18 cellular contexts compared by ENCODE assay signal in the genomic region with DNA sequence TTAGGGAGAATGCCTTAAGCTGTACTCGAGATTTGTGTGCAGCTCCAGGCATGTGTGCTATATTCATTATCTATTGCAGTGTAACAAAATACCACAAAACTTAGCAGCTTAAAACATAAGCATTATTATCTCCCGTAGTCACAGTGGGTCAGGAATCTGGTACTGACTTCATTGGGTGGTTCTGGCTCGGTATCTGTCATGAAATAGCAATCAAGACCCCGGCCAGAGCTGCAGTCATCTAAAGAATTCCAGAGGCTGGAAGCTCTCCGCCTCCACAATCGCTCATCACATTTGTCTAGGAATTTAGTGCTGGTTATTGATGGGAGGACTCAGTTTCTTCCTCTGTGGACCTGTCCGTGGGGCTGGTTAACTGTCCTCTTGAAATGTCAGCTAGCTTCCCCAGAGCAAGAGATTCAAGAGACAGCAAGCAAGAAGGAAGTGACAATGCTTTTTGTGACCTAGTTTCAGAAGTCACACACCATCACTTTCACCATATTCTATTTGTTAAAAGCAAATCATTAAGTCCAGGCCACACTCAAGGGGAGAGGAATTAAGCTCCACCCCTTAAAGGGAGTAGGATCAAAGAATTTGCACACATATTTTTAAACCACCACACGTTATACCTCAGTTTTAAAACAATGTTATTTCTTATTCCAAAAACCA.
A peak's percentile ranks its signal among the peaks of the same experiment; 100 is the strongest.
DNase-seq lines count a peak whose midpoint lies in the region; ATAC-seq and TF ChIP-seq lines count a peak whose summit lies in the region.
"Had no signal": no experiment of that assay in that cellular context is flagged by ENCODE, and none has a peak within 500 bp of the region (broad histone marks: within the 10 kb centered on the region; RNA-seq: fewer than 3 reads in every experiment).

No MANE protein-coding gene starts in this region.

- DNase-seq in cardiac muscle cell (ENCODE audit: low read depth in 1 of 2, low spot score in 1 of 2): no peak
- no peak for DNase-seq in left cardiac atrium
- peak; percentile 55 for DNase-seq in brain microvascular endothelial cell
- DNase-seq in osteoblast (ENCODE audit: insufficient read length, low spot score, missing footprints): no peak
- DNase-seq in colonic mucosa: no peak
- DNase-seq: COR-L47, H7, Kasumi-1, NCI-H1417, NCI-H2029, NCI-H2171 treated with DMSO at 0.1 percent for 48 hours, Peyer's patch, SHP77 treated with DMSO at 0.1 percent for 48 hours had no signal

- no peaks in the 10 kb centered on the region for H3K9me3 ChIP-seq in cardiac muscle cell (ENCODE audit: low read depth)
- H3K9me3 ChIP-seq in osteoblast (ENCODE audit: low read depth, low read length): no peaks in the 10 kb centered on the region
- no peaks in the 10 kb centered on the region for H3K9me3 ChIP-seq in colonic mucosa
- H3K9me3 ChIP-seq: Peyer's patch had no signal

- H3K36me3 ChIP-seq in cardiac muscle cell: no peaks in the 10 kb centered on the region
- peaks cover 23% of the 10 kb centered on the region for H3K36me3 ChIP-seq in brain microvascular endothelial cell (replicated peaks)
- no peaks in the 10 kb centered on the region for H3K36me3 ChIP-seq in osteoblast (ENCODE audit: insufficient read depth, low read length)
- no peaks in the 10 kb centered on the region for H3K36me3 ChIP-seq in colonic mucosa
- H3K36me3 ChIP-seq: Peyer's patch had no signal

- H4K20me1 ChIP-seq in osteoblast (ENCODE audit: insufficient read depth, low read length): no peaks in the 10 kb centered on the region

- in situ Hi-C loops in brain microvascular endothelial cell (cut with HindIII; ENCODE audit: low pct_ligation_motif_present, low sequenced_read_pairs): no loop called here

- no peak overlapping the region for H3K4me2 ChIP-seq in osteoblast (ENCODE audit: insufficient read depth, low read length)

- intact Hi-C loops in left cardiac atrium (cut with DNase I) (loop anchor here in 1 of 2 donors (2.0 kb wide), 1 partner anchor 160 kb away; a partner anchor contains a TSS), colonic mucosa (cut with DNase I) (no loop called here)

- no peaks in the 10 kb centered on the region for H3K27me3 ChIP-seq in cardiac muscle cell
- H3K27me3 ChIP-seq in brain microvascular endothelial cell (replicated peaks): no peaks in the 10 kb centered on the region
- H3K27me3 ChIP-seq in osteoblast (ENCODE audit: insufficient read depth, low read length): no peaks in the 10 kb centered on the region
- no peaks in the 10 kb centered on the region for H3K27me3 ChIP-seq in colonic mucosa
- H3K27me3 ChIP-seq: Peyer's patch had no signal

- H3K4me3 ChIP-seq in cardiac muscle cell: no peak overlapping the region
- H3K4me3 ChIP-seq in brain microvascular endothelial cell (ENCODE audit: low read depth, low read length): no peak overlapping the region
- no peak overlapping the region for H3K4me3 ChIP-seq in osteoblast (ENCODE audit: insufficient read depth, low read length)
- no peak overlapping the region for H3K4me3 ChIP-seq in colonic mucosa
- H3K4me3 ChIP-seq: Peyer's patch had no signal

- ATAC-seq in left cardiac atrium (no peak), GM18867 (IDR thresholded peaks at IDR 0.05; ENCODE audit: unreplicated experiment) (peak; percentile 51), HG03469 (IDR thresholded peaks at IDR 0.05; ENCODE audit: unreplicated experiment) (no peak), GM19463 (IDR thresholded peaks at IDR 0.05; ENCODE audit: unreplicated experiment) (no peak)

- H3K27ac ChIP-seq in cardiac muscle cell: peak overlapping the region; percentile 89
- H3K27ac ChIP-seq in brain microvascular endothelial cell: peak overlapping the region; percentile 75
- peak overlapping the region; percentile 48 for H3K27ac ChIP-seq in osteoblast (ENCODE audit: low read depth, low read length)
- H3K27ac ChIP-seq in colonic mucosa: no peak overlapping the region
- H3K27ac ChIP-seq: 22Rv1, C4-2B, Peyer's patch had no signal

- H3K79me2 ChIP-seq in osteoblast (ENCODE audit: insufficient read depth, low read length): no peaks in the 10 kb centered on the region

- no peak overlapping the region for H3K9ac ChIP-seq in colonic mucosa (ENCODE audit: low read depth in 2 of 2, low read length in 2 of 2)

- H3K4me1 ChIP-seq in cardiac muscle cell (ENCODE audit: low read depth): peaks cover 36% of the 10 kb centered on the region
- H3K4me1 ChIP-seq in osteoblast (ENCODE audit: insufficient read depth, low read length): peaks cover 29% of the 10 kb centered on the region
- H3K4me1 ChIP-seq in colonic mucosa: no peaks in the 10 kb centered on the region
- H3K4me1 ChIP-seq: Peyer's patch had no signal

- H2AFZ ChIP-seq in osteoblast (ENCODE audit: low read length): no peak overlapping the region

- TF ChIP-seq CTCF in cardiac muscle cell (IDR thresholded peaks at IDR 0.05; ENCODE audit: low read depth, low read length) (no peak), brain microvascular endothelial cell (IDR thresholded peaks at IDR 0.05; ENCODE audit: low read depth, low read length, missing control alignments) (no peak), osteoblast (IDR thresholded peaks at IDR 0.05; ENCODE audit: extremely low read depth, low read depth, low read length) (no peak), colonic mucosa (IDR thresholded peaks at IDR 0.05) (no peak)
